Comparison of ENCODE assay signal across 12 cellular contexts in the genomic region with DNA sequence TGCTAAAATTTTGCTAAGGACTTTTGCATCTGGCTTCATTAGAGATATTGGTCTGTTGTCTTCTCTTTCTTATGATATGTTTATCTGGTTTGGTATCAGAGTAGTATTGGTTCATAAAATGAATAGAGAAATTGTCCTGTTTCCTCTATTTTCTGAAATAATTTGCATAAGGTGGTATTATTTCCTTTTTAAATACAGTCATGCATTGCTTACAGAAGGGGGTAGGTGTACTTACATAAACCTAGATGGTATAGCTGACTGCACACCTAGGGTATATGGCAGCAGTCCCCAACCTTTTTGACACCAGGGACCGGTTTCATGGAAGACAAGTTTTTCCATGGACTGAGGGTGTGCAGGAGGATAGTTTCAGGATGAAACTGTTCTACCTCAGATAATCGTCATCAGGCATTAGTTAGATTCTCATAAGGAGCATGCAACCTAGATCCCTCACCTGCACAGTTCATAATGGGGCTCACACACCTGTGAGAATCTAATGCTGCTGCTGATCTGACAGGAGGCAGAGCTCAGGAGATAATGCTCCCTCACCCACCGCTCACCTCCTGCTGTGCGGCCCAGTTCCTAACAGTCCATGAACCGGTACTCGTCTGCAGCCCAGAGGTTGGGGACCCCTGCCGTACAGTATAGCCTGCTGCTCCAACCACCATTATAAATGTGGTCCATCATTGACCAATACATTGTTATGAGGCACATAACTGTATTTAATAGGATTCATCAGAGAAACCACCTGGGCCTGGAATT.
"Had no signal": no experiment of that assay in that cellular context is flagged by ENCODE, and none has a peak within 500 bp of the region (broad histone marks: within the 10 kb centered on the region; RNA-seq: fewer than 3 reads in every experiment).

No MANE protein-coding gene starts in this region.

- H3K27me3 Mint-ChIP-seq: activated CD4-positive, alpha-beta memory T cell treated with anti-CD3 and anti-CD28 coated beads for 36 hours; central memory CD8-positive, alpha-beta T cell; effector memory CD8-positive, alpha-beta T cell had no signal

- DNase-seq: activated CD4-positive, alpha-beta memory T cell treated with anti-CD3 and anti-CD28 coated beads for 36 hours; activated naive CD4-positive, alpha-beta T cell treated with anti-CD3 and anti-CD28 coated beads for 36 hours; effector memory CD8-positive, alpha-beta T cell; kidney glomerular epithelial cell; retina; stimulated activated CD4-positive, alpha-beta T cell treated with anti-CD3 and anti-CD28 coated beads, Interleukin-4, amount 100 ng/mL, for 4 hours; T-helper 9 cell; thyroid gland had no signal

- H3K9me3 Mint-ChIP-seq: activated CD4-positive, alpha-beta memory T cell treated with anti-CD3 and anti-CD28 coated beads for 36 hours; activated naive CD4-positive, alpha-beta T cell treated with anti-CD3 and anti-CD28 coated beads for 36 hours; activated T-helper 1 cell treated with anti-CD3 and anti-CD28 coated beads, Interleukin-12 subunit alpha, Interleukin-12 subunit beta, Interleukin-2, Interleukin-4 antibody, amounts not matched to agents 30 ng/mL and 10 ng/mL and 1 ng/mL, durations not matched to agents 14 hours and 24 hours and 36 hours; central memory CD8-positive, alpha-beta T cell; effector memory CD8-positive, alpha-beta T cell had no signal

- H3K4me3 ChIP-seq: gastroesophageal sphincter, hepatocyte, thyroid gland had no signal

- ATAC-seq: effector memory CD8-positive, alpha-beta T cell; gastroesophageal sphincter had no signal

- H3K4me3 Mint-ChIP-seq: activated CD4-positive, alpha-beta memory T cell treated with anti-CD3 and anti-CD28 coated beads for 36 hours; activated naive CD4-positive, alpha-beta T cell treated with anti-CD3 and anti-CD28 coated beads for 36 hours; activated T-helper 1 cell treated with anti-CD3 and anti-CD28 coated beads, Interleukin-12 subunit alpha, Interleukin-12 subunit beta, Interleukin-2, Interleukin-4 antibody, amounts not matched to agents 30 ng/mL and 10 ng/mL and 1 ng/mL, durations not matched to agents 14 hours and 24 hours and 36 hours; central memory CD8-positive, alpha-beta T cell; effector memory CD8-positive, alpha-beta T cell had no signal

- H3K27ac ChIP-seq: gastroesophageal sphincter, thyroid gland had no signal

- H3K27me3 ChIP-seq: gastroesophageal sphincter, hepatocyte, thyroid gland had no signal

- H3K36me3 Mint-ChIP-seq: activated CD4-positive, alpha-beta memory T cell treated with anti-CD3 and anti-CD28 coated beads for 36 hours had no signal

- H3K9me3 ChIP-seq: gastroesophageal sphincter, thyroid gland had no signal

- H3K27ac Mint-ChIP-seq: activated CD4-positive, alpha-beta memory T cell treated with anti-CD3 and anti-CD28 coated beads for 36 hours; activated naive CD4-positive, alpha-beta T cell treated with anti-CD3 and anti-CD28 coated beads for 36 hours; activated T-helper 1 cell treated with anti-CD3 and anti-CD28 coated beads, Interleukin-12 subunit alpha, Interleukin-12 subunit beta, Interleukin-2, Interleukin-4 antibody, amounts not matched to agents 30 ng/mL and 10 ng/mL and 1 ng/mL, durations not matched to agents 14 hours and 24 hours and 36 hours; effector memory CD8-positive, alpha-beta T cell had no signal
